19 cellular contexts compared by ENCODE assay signal in genomic region chr1:55331355-55331754, GRCh38.
DNase-seq lines count a peak whose midpoint lies in the region; TF ChIP-seq lines count a peak whose summit lies in the region.
"Had no signal": no experiment of that assay in that cellular context is flagged by ENCODE, and none has a peak within 500 bp of the region (broad histone marks: within the 10 kb centered on the region; RNA-seq: fewer than 3 reads in every experiment).

No MANE protein-coding gene starts in this region.

- no peaks in the 10 kb centered on the region for H3K27me3 Mint-ChIP-seq in activated naive CD8-positive, alpha-beta T cell treated with anti-CD3 and anti-CD28 coated beads for 36 hours

- TF ChIP-seq CTCF in foreskin fibroblast (IDR thresholded peaks at IDR 0.05; ENCODE audit: low read depth, low read length): no peak

- no peak overlapping the region for H3K4me3 Mint-ChIP-seq in activated naive CD8-positive, alpha-beta T cell treated with anti-CD3 and anti-CD28 coated beads for 36 hours
- H3K4me3 Mint-ChIP-seq: CD14-positive monocyte; CD4-positive, alpha-beta T cell; CD8-positive, alpha-beta memory T cell had no signal

- peaks cover 2% of the 10 kb centered on the region for H3K4me1 Mint-ChIP-seq in activated naive CD8-positive, alpha-beta T cell treated with anti-CD3 and anti-CD28 coated beads for 36 hours
- H3K4me1 Mint-ChIP-seq: CD14-positive monocyte; CD8-positive, alpha-beta memory T cell had no signal

- H3K9me3 Mint-ChIP-seq in activated naive CD8-positive, alpha-beta T cell treated with anti-CD3 and anti-CD28 coated beads for 36 hours: no peaks in the 10 kb centered on the region
- H3K9me3 Mint-ChIP-seq: CD14-positive monocyte; CD4-positive, alpha-beta T cell; CD8-positive, alpha-beta memory T cell had no signal

- H3K27ac Mint-ChIP-seq in activated naive CD8-positive, alpha-beta T cell treated with anti-CD3 and anti-CD28 coated beads for 36 hours: no peak overlapping the region
- H3K27ac Mint-ChIP-seq: CD14-positive monocyte; CD4-positive, alpha-beta T cell; CD8-positive, alpha-beta memory T cell had no signal

- no peaks in the 10 kb centered on the region for H3K36me3 Mint-ChIP-seq in activated naive CD8-positive, alpha-beta T cell treated with anti-CD3 and anti-CD28 coated beads for 36 hours
- H3K36me3 Mint-ChIP-seq: CD14-positive monocyte; CD8-positive, alpha-beta memory T cell had no signal

- DNase-seq in EH (ENCODE audit: low read depth) (peak; percentile 52), RPMI7951 (ENCODE audit: low read depth) (peak; percentile 45), foreskin fibroblast (peak; percentile 26 to 71), GF-D8 (lab: John Stamatoyannopoulos, UW) (no peak)
- DNase-seq in activated naive CD8-positive, alpha-beta T cell treated with anti-CD3 and anti-CD28 coated beads for 36 hours: no peak
- no peak for DNase-seq in activated CD8-positive, alpha-beta memory T cell treated with anti-CD3 and anti-CD28 coated beads, Interleukin-2, amount 50 U/mL, for 48 hours
- DNase-seq: 8988T; ACHN; AML-193; BE2C; CD4-positive, alpha-beta T cell; CD8-positive, alpha-beta memory T cell; DMS 273 treated with DMSO at 0.1 percent for 48 hours; DMS79; GOT3 had no signal

- H3K4me3 ChIP-seq in foreskin fibroblast (ENCODE audit: low read depth in 1 of 2, low read length in 2 of 2): no peak overlapping the region
- H3K4me3 ChIP-seq: A549; BLaER1 treated with 17β-estradiol and CSF1 and Interleukin-3, amounts not matched to agents 10 nM and 100 nM; HAP-1 had no signal

Comparison
In these comparisons a context has a peak if more than half of its experiments do, and no peak if none do; other contexts are left out.
1. DNase-seq: peak in EH (single experiment), RPMI7951 (single experiment) and foreskin fibroblast (2 of 2); none in activated naive CD8-positive, alpha-beta T cell treated with anti-CD3 and anti-CD28 coated beads for 36 hours (single experiment), GF-D8 (single experiment) and activated CD8-positive, alpha-beta memory T cell treated with anti-CD3 and anti-CD28 coated beads, Interleukin-2, amount 50 U/mL, for 48 hours (single experiment).